8 cellular contexts compared by ENCODE assay signal in the genomic region with DNA sequence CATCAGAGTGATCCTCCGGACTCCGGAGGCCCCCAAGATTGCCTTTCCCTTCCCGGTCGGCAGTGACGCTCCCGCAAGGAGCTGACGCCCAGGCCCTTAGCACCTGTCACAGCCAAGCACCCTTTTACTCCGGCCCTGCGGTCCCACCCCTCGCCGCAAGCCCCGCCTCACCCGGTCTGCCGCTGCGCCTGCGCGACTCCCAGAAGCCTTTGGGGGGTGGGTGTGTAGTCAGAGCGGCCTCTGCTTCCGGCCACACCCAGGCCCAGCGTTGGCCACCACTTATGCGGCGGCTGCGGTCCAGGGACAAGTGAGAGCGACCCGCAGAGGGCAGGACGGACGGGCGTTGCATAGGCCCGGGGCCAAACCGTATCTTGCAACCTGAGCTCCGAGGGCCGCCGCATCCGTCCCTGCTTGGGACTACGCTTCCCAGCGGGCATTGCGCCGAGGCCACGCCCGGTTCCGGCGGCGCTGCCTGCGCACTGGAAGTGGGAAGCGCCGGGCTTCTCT. TPM values are rescaled to one million over a fixed set of nuclear protein-coding genes. Genes with fewer than 3 reads are reported as not detected.
DNase-seq lines count a peak whose midpoint lies in the region; ATAC-seq and TF ChIP-seq lines count a peak whose summit lies in the region.

No MANE protein-coding gene starts in this region.

- H3K27ac ChIP-seq in esophagus squamous epithelium: peak overlapping the region; percentile 88 to 96 (median 93)
- no peak overlapping the region for H3K27ac ChIP-seq in muscle layer of duodenum (ENCODE audit: low read length)

- H3K9me3 ChIP-seq in esophagus squamous epithelium (peaks cover 4 to 74% (median 34%) of the 10 kb centered on the region in 3 donors), muscle layer of duodenum (ENCODE audit: control insufficient read depth in 1 of 2, low read length in 2 of 2) (peaks cover 27 to 46% of the 10 kb centered on the region in 2 donors)

- H3K4me1 ChIP-seq in esophagus squamous epithelium (peaks cover 7 to 21% (median 8%) of the 10 kb centered on the region in 3 donors), muscle layer of duodenum (ENCODE audit: control insufficient read depth in 1 of 2, insufficient read depth in 2 of 2, low read length in 2 of 2) (peaks cover 0 to 14% of the 10 kb centered on the region in 2 donors)

- peaks cover 11% of the 10 kb centered on the region for H3K36me3 Mint-ChIP-seq in activated T-helper 1 cell treated with anti-CD3 and anti-CD28 coated beads, Interleukin-12 subunit alpha, Interleukin-12 subunit beta, Interleukin-2, Interleukin-4 antibody, amounts not matched to agents 30 ng/mL and 10 ng/mL and 1 ng/mL, durations not matched to agents 14 hours and 24 hours and 36 hours (ENCODE audit: low read depth)

- TF ChIP-seq POLR2A in esophagus squamous epithelium (IDR thresholded peaks at IDR 0.05): no peak

- no peaks in the 10 kb centered on the region for H3K27me3 ChIP-seq in esophagus squamous epithelium
- no peaks in the 10 kb centered on the region for H3K27me3 ChIP-seq in muscle layer of duodenum (ENCODE audit: low read depth, low read length)

- peak overlapping the region; percentile 91 for H3K27ac Mint-ChIP-seq in activated T-helper 1 cell treated with anti-CD3 and anti-CD28 coated beads, Interleukin-12 subunit alpha, Interleukin-12 subunit beta, Interleukin-2, Interleukin-4 antibody, amounts not matched to agents 30 ng/mL and 10 ng/mL and 1 ng/mL, durations not matched to agents 14 hours and 24 hours and 36 hours

- H3K4me1 Mint-ChIP-seq in activated T-helper 1 cell treated with anti-CD3 and anti-CD28 coated beads, Interleukin-12 subunit alpha, Interleukin-12 subunit beta, Interleukin-2, Interleukin-4 antibody, amounts not matched to agents 30 ng/mL and 10 ng/mL and 1 ng/mL, durations not matched to agents 14 hours and 24 hours and 36 hours (ENCODE audit: low read depth): peaks cover 3% of the 10 kb centered on the region

- peak overlapping the region; percentile 86 for H3K4me3 Mint-ChIP-seq in activated T-helper 1 cell treated with anti-CD3 and anti-CD28 coated beads, Interleukin-12 subunit alpha, Interleukin-12 subunit beta, Interleukin-2, Interleukin-4 antibody, amounts not matched to agents 30 ng/mL and 10 ng/mL and 1 ng/mL, durations not matched to agents 14 hours and 24 hours and 36 hours

- peaks cover 74% of the 10 kb centered on the region for H3K9me3 Mint-ChIP-seq in activated T-helper 1 cell treated with anti-CD3 and anti-CD28 coated beads, Interleukin-12 subunit alpha, Interleukin-12 subunit beta, Interleukin-2, Interleukin-4 antibody, amounts not matched to agents 30 ng/mL and 10 ng/mL and 1 ng/mL, durations not matched to agents 14 hours and 24 hours and 36 hours

- intact Hi-C loops in activated T-helper 1 cell treated with anti-CD3 and anti-CD28 coated beads, Interleukin-12 subunit alpha, Interleukin-12 subunit beta, Interleukin-2, Interleukin-4 antibody, amounts not matched to agents 30 ng/mL and 10 ng/mL and 1 ng/mL, durations not matched to agents 14 hours and 24 hours and 36 hours (cut with micrococcal nuclease): loop anchor here (1.0 kb wide), 4 partner anchors 29 to 134 kb away; a partner anchor contains a TSS
- intact Hi-C loops in esophagus squamous epithelium (cut with DNase I): no loop called here

- ATAC-seq in GM18858 (IDR thresholded peaks at IDR 0.05; ENCODE audit: unreplicated experiment) (peak; percentile 58), HG03460 (IDR thresholded peaks at IDR 0.05; ENCODE audit: unreplicated experiment) (peak; percentile 88)

- H3K4me3 ChIP-seq in esophagus squamous epithelium (peak overlapping the region; percentile 62 to 85 (median 76)), muscle layer of duodenum (ENCODE audit: low read depth in 1 of 2, low read length in 2 of 2) (peak overlapping the region; percentile 69 to 88)

- DNase-seq in OCI-M2 (lab: John Stamatoyannopoulos, UW; ENCODE audit: unreplicated experiment): peak; percentile 53
- peak; percentile 79 for DNase-seq in activated T-helper 1 cell treated with anti-CD3 and anti-CD28 coated beads, Interleukin-12 subunit alpha, Interleukin-12 subunit beta, Interleukin-2, Interleukin-4 antibody, amounts not matched to agents 30 ng/mL and 10 ng/mL and 1 ng/mL, durations not matched to agents 14 hours and 24 hours and 36 hours (ENCODE audit: low spot score)
- DNase-seq in esophagus squamous epithelium (lab: John Stamatoyannopoulos, UW): peak; percentile 47
- peak; percentile 85 for DNase-seq in stimulated activated CD8-positive, alpha-beta memory T cell treated with anti-CD3 and anti-CD28 coated beads, Interleukin-4, amount 100 ng/mL, for 24 hours (ENCODE audit: low read depth)
- DNase-seq in NK-92 treated with Interleukin-12 subunit alpha and Interleukin-12 subunit beta, amount 100 ng/mL, for 24 hours (lab: John Stamatoyannopoulos, UW): no peak

- H3K27me3 Mint-ChIP-seq in activated T-helper 1 cell treated with anti-CD3 and anti-CD28 coated beads, Interleukin-12 subunit alpha, Interleukin-12 subunit beta, Interleukin-2, Interleukin-4 antibody, amounts not matched to agents 30 ng/mL and 10 ng/mL and 1 ng/mL, durations not matched to agents 14 hours and 24 hours and 36 hours (ENCODE audit: insufficient read depth): no peaks in the 10 kb centered on the region

- 0 to 4% methylated on average over 7 to 9 of the region's 46 CpGs for WGBS in esophagus squamous epithelium, 2 donors

- peak in 3 of 6 experiments; percentile 25 to 32 (median 30) for TF ChIP-seq CTCF in esophagus squamous epithelium (IDR thresholded peaks at IDR 0.05)

- H3K36me3 ChIP-seq in esophagus squamous epithelium (peaks cover 0 to 33% (median 0%) of the 10 kb centered on the region in 3 donors), muscle layer of duodenum (ENCODE audit: control insufficient read depth in 1 of 2, insufficient read depth in 2 of 2, low read length in 2 of 2) (peaks cover 0 to 32% of the 10 kb centered on the region in 2 donors)

RNA-seq across cellular contexts. Expression of a gene that starts 0.4 kb away (rescaled TPM):
- 1.4 and 2.8 TPM in 2 replicates for total RNA-seq in activated T-helper 1 cell treated with anti-CD3 and anti-CD28 coated beads, Interleukin-12 subunit alpha, Interleukin-12 subunit beta, Interleukin-2, Interleukin-4 antibody, amounts not matched to agents 30 ng/mL and 10 ng/mL and 1 ng/mL, durations not matched to agents 14 hours and 24 hours and 36 hours
- total RNA-seq in esophagus squamous epithelium: 1 to 10 TPM; 1.3 to 6.9 (median 3.1) TPM

RNA-seq across cellular contexts. Expression of a gene that starts 29.0 kb away (rescaled TPM):
- 1.2 and 2.4 TPM in 2 replicates for total RNA-seq in activated T-helper 1 cell treated with anti-CD3 and anti-CD28 coated beads, Interleukin-12 subunit alpha, Interleukin-12 subunit beta, Interleukin-2, Interleukin-4 antibody, amounts not matched to agents 30 ng/mL and 10 ng/mL and 1 ng/mL, durations not matched to agents 14 hours and 24 hours and 36 hours
- 1 to 10 TPM; 1.1 to 5.0 (median 1.7) TPM for total RNA-seq in esophagus squamous epithelium

RNA-seq across cellular contexts. Expression of a gene that starts 30.7 kb away (rescaled TPM):
- 0.05 and 0.16 TPM in 2 replicates for total RNA-seq in activated T-helper 1 cell treated with anti-CD3 and anti-CD28 coated beads, Interleukin-12 subunit alpha, Interleukin-12 subunit beta, Interleukin-2, Interleukin-4 antibody, amounts not matched to agents 30 ng/mL and 10 ng/mL and 1 ng/mL, durations not matched to agents 14 hours and 24 hours and 36 hours
- 1 to 10 TPM in 2 of 4 donors, under 1 TPM in 2; 0.80 to 5.0 (median 1.5) TPM for total RNA-seq in esophagus squamous epithelium

RNA-seq across cellular contexts. Expression of a gene that starts 56.8 kb away (rescaled TPM):
- 5.1 and 5.9 TPM in 2 replicates for total RNA-seq in activated T-helper 1 cell treated with anti-CD3 and anti-CD28 coated beads, Interleukin-12 subunit alpha, Interleukin-12 subunit beta, Interleukin-2, Interleukin-4 antibody, amounts not matched to agents 30 ng/mL and 10 ng/mL and 1 ng/mL, durations not matched to agents 14 hours and 24 hours and 36 hours
- 1 to 10 TPM; 3.0 to 8.4 (median 3.4) TPM for total RNA-seq in esophagus squamous epithelium
